ENCODE assay signal across 10 cellular contexts in genomic region chr22:38941488-38941987, GRCh38. TPM values are rescaled to one million over a fixed set of nuclear protein-coding genes. Genes with fewer than 3 reads are reported as not detected.
DNase-seq lines count a peak whose midpoint lies in the region; ATAC-seq and TF ChIP-seq lines count a peak whose summit lies in the region.
"Had no signal": no experiment of that assay in that cellular context is flagged by ENCODE, and none has a peak within 500 bp of the region (broad histone marks: within the 10 kb centered on the region; RNA-seq: fewer than 3 reads in every experiment).

No MANE protein-coding gene starts in this region.

- CTCF ChIA-PET in GM10248 (lab: Yijun Ruan, JAX) = interaction anchor here (1.0 to 3.2 kb wide), 6 partner anchors 9 to 72 kb away, joined by 3 to 19 read pairs (median 5); no protein-coding TSS in a partner anchor
- CTCF ChIA-PET in A673 (lab: Charles Lee) = no interaction called here

- intact Hi-C loops in stomach (cut with DNase I; ENCODE audit: low total_unique reads) = no loop called here
- intact Hi-C loops in A673 (cut with micrococcal nuclease; ENCODE audit: unreplicated experiment) = no loop called here

- POLR2A ChIA-PET in GM10248 (lab: Yijun Ruan, JAX) (no interaction called here), A673 (lab: Charles Lee; ENCODE audit: low non-redundant PET) (no interaction called here)

- no peaks in the 10 kb centered on the region for H3K9me3 ChIP-seq in stomach
- no peaks in the 10 kb centered on the region for H3K9me3 ChIP-seq in A673 (ENCODE audit: low read depth, low read length, poor library complexity, severe bottlenecking)

- H3K4me3 ChIP-seq in fibroblast of villous mesenchyme (ENCODE audit: low read depth, low read length) (no peak overlapping the region), stomach (no peak overlapping the region), A673 (ENCODE audit: low read depth, low read length, poor library complexity, severe bottlenecking) (no peak overlapping the region)

- TF ChIP-seq POLR2A in stomach (IDR thresholded peaks at IDR 0.05) = no peak

- no TSS peak for BruUV-seq in A673 (replicated peaks; lab: Mats Ljungman, UMichigan)

- no peak for TF ChIP-seq CTCF in GM10248 (IDR thresholded peaks at IDR 0.05; ENCODE audit: control extremely low read depth, extremely low read depth, low read depth, missing control alignments)
- no peak for TF ChIP-seq CTCF in fibroblast of villous mesenchyme (IDR thresholded peaks at IDR 0.05; ENCODE audit: insufficient read depth, low read depth, low read length)
- TF ChIP-seq CTCF in stomach (IDR thresholded peaks at IDR 0.05) = no peak
- no peak for TF ChIP-seq CTCF in A673 (conservative IDR thresholded peaks at IDR 0.05; ENCODE audit: low read depth, low read length)

- peak; percentile 76 for DNase-seq in GM10248 (ENCODE audit: extremely low spot score)
- DNase-seq in OCI-M1 (lab: John Stamatoyannopoulos, UW) = peak; percentile 70
- DNase-seq in fibroblast of villous mesenchyme (ENCODE audit: low read depth) = peak; percentile 11
- peak; percentile 25 for DNase-seq in stomach
- no peak for DNase-seq in NCI-H1105 (lab: John Stamatoyannopoulos, UW)
- no peak for DNase-seq in A673 (ENCODE audit: low spot score)
- no peak for DNase-seq in NCI-H82 (lab: John Stamatoyannopoulos, UW)

- H3K27me3 ChIP-seq in stomach (peaks cover 0 to 23% (median 0%) of the 10 kb centered on the region in 3 donors), A673 (replicated peaks; ENCODE audit: insufficient read depth, low read depth, low read length, poor library complexity) (no peaks in the 10 kb centered on the region)

- peak overlapping the region in 2 of 5 donors; percentile 28 to 34 for H3K27ac ChIP-seq in stomach
- no peak overlapping the region for H3K27ac ChIP-seq in A673 (ENCODE audit: low read depth, low read length, poor library complexity, severe bottlenecking)

- TF ChIP-seq EP300 in stomach (IDR thresholded peaks at IDR 0.05) = no peak

- 66 to 75% (median 69%) methylated on average over 13 of the region's 13 CpGs for WGBS in stomach, 5 donors

- H3K4me1 ChIP-seq in stomach = peaks cover 0 to 10% (median 0%) of the 10 kb centered on the region in 4 donors
- H3K4me1 ChIP-seq in A673 (ENCODE audit: insufficient read depth, low read length, poor library complexity, severe bottlenecking) = peaks cover 11% of the 10 kb centered on the region

- ATAC-seq in GM21717 (IDR thresholded peaks at IDR 0.05; ENCODE audit: unreplicated experiment) = peak; percentile 64

- H3K36me3 ChIP-seq in stomach (no peaks in the 10 kb centered on the region), A673 (ENCODE audit: insufficient read depth, low read length, poor library complexity, severe bottlenecking) (no peaks in the 10 kb centered on the region)

RNA-seq across cellular contexts. Expression of gene APOBEC3A, which starts 15.9 kb away (rescaled TPM):
- total RNA-seq in fibroblast of villous mesenchyme (not detected in 2 replicates), stomach (1 to 10 TPM in 2 of 5 donors, not detected in 3; 1.8 to 3.3 TPM), A673 (2021) (not detected in 2 replicates)
- polyA plus RNA-seq in stomach = 1 to 10 TPM in 2 of 3 donors, not detected in 1; 1.2 to 1.9 TPM
- total RNA-seq: astrocyte had no signal
- polyA plus RNA-seq: neural cell had no signal

RNA-seq across cellular contexts. Expression of gene APOBEC3B, which starts 40.6 kb away (rescaled TPM):
- 2.2 and 3.2 TPM in 2 replicates for total RNA-seq in fibroblast of villous mesenchyme
- 1 to 10 TPM in 2 of 5 donors, not detected in 3; 1.1 to 4.8 TPM for total RNA-seq in stomach
- 1 to 10 TPM; 1.7 to 8.7 (median 3.8) TPM for polyA plus RNA-seq in stomach
- total RNA-seq in A673 (2021) = 6.4 and 9.0 TPM in 2 replicates
- polyA plus RNA-seq: neural cell had no signal

Comparison
In these comparisons a context has a peak if more than half of its experiments do, and no peak if none do; other contexts are left out.
1. DNase-seq: peak in GM10248 (single experiment), OCI-M1 (single experiment), fibroblast of villous mesenchyme (single experiment) and stomach (single experiment); none in NCI-H1105 (single experiment), A673 (single experiment) and NCI-H82 (single experiment).